In the genomic region with DNA sequence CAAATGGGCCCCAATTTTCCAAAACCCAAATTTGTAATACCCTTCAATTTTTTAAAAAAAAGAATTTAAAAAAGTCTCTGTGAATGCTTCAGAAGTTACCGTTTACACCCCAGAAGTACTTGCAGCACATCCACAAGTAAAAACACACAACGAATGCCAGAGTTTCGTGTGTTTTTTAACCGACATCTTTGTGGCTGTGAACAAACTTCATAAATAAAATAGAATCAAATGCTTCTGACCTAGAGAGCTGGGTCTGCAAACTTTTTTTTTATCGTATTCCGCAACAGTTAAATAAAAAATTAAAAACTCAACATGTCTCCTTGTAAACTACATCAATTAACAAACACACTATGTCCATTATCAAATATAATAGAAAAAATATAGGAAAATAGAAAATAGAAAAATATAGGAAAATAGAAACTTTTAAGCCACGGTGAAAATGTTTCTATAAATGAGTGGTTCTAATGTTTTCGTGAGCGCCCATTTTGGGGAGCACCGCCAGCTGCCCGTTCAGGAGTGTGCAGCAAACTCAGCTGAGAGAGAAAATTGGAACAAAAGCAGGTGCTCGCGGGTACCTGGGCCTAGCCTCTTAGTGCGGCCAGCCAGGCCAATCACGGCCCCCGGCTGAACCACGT, we compare ENCODE assay signal across 13 cellular contexts. TPM values are rescaled to one million over a fixed set of nuclear protein-coding genes. Genes with fewer than 3 reads are reported as not detected.
DNase-seq lines count a peak whose midpoint lies in the region; ATAC-seq and TF ChIP-seq lines count a peak whose summit lies in the region.
"Had no signal": no experiment of that assay in that cellular context is flagged by ENCODE, and none has a peak within 500 bp of the region (broad histone marks: within the 10 kb centered on the region; RNA-seq: fewer than 3 reads in every experiment).

No MANE protein-coding gene starts in this region.

- peaks cover 31 to 100% (median 100%) of the 10 kb centered on the region in 45 donors for H3K27me3 ChIP-seq in dorsolateral prefrontal cortex
- H3K27me3 ChIP-seq in rectal smooth muscle tissue (ENCODE audit: control insufficient read depth, insufficient read depth, low read length): peaks cover 64% of the 10 kb centered on the region

- peaks cover 26 to 37% (median 34%) of the 10 kb centered on the region in 3 donors for H3K27me3 Mint-ChIP-seq in immature natural killer cell (ENCODE audit: low read depth in 3 of 3)
- H3K27me3 Mint-ChIP-seq in stimulated activated memory B cell treated with anti-CD40 and anti-IgM and Interleukin-4, amounts not matched to agents 10 μg/mL and 1 μg/mL and 100 μg/mL, for 72 hours: peaks cover 92% of the 10 kb centered on the region

- H3K4me3 ChIP-seq in dorsolateral prefrontal cortex: peak overlapping the region in 52 of 59 donors; percentile 8 to 62 (median 39)
- peak overlapping the region; percentile 54 for H3K4me3 ChIP-seq in rectal smooth muscle tissue (ENCODE audit: low read length)

- H3K4me1 Mint-ChIP-seq in immature natural killer cell: peaks cover 20 to 29% of the 10 kb centered on the region in 2 donors
- peaks cover 34% of the 10 kb centered on the region for H3K4me1 Mint-ChIP-seq in stimulated activated memory B cell treated with anti-CD40 and anti-IgM and Interleukin-4, amounts not matched to agents 10 μg/mL and 1 μg/mL and 100 μg/mL, for 72 hours

- no peak overlapping the region for H3K9ac ChIP-seq in rectal smooth muscle tissue (ENCODE audit: low read length)

- no peaks in the 10 kb centered on the region for H3K4me1 ChIP-seq in rectal smooth muscle tissue (ENCODE audit: control insufficient read depth, insufficient read depth, low read length)

- no peak for TF ChIP-seq CTCF in dorsolateral prefrontal cortex (IDR thresholded peaks at IDR 0.05 in 54 of 56, conservative IDR thresholded peaks at IDR 0.05 in 2 of 56; ENCODE audit: low read depth in 1 of 56, partially characterized antibody in 56 of 56)

- H3K9me3 Mint-ChIP-seq in immature natural killer cell: peaks cover 0 to 1% (median 0%) of the 10 kb centered on the region in 6 donors
- H3K9me3 Mint-ChIP-seq in stimulated activated memory B cell treated with anti-CD40 and anti-IgM and Interleukin-4, amounts not matched to agents 10 μg/mL and 1 μg/mL and 100 μg/mL, for 72 hours: no peaks in the 10 kb centered on the region

- H3K27ac ChIP-seq in dorsolateral prefrontal cortex: no peak overlapping the region
- H3K27ac ChIP-seq in rectal smooth muscle tissue (ENCODE audit: low read depth, low read length): no peak overlapping the region
- H3K27ac ChIP-seq: 22Rv1, right atrium auricular region had no signal

- H3K36me3 ChIP-seq in rectal smooth muscle tissue (ENCODE audit: control insufficient read depth, insufficient read depth, low read length): no peaks in the 10 kb centered on the region
- H3K36me3 ChIP-seq: right atrium auricular region had no signal

- intact Hi-C loops in dorsolateral prefrontal cortex (cut with DNase I): no loop called here

- ATAC-seq in stimulated activated memory B cell treated with anti-CD40 and anti-IgM and Interleukin-4, amounts not matched to agents 10 μg/mL and 1 μg/mL and 100 μg/mL, for 72 hours: no peak

- H3K27ac Mint-ChIP-seq in immature natural killer cell: no peak overlapping the region
- no peak overlapping the region for H3K27ac Mint-ChIP-seq in stimulated activated memory B cell treated with anti-CD40 and anti-IgM and Interleukin-4, amounts not matched to agents 10 μg/mL and 1 μg/mL and 100 μg/mL, for 72 hours

- no peaks in the 10 kb centered on the region for H3K36me3 Mint-ChIP-seq in immature natural killer cell
- no peaks in the 10 kb centered on the region for H3K36me3 Mint-ChIP-seq in stimulated activated memory B cell treated with anti-CD40 and anti-IgM and Interleukin-4, amounts not matched to agents 10 μg/mL and 1 μg/mL and 100 μg/mL, for 72 hours

- peak overlapping the region in 2 of 5 donors; percentile 14 to 52 for H3K4me3 Mint-ChIP-seq in immature natural killer cell
- no peak overlapping the region for H3K4me3 Mint-ChIP-seq in stimulated activated memory B cell treated with anti-CD40 and anti-IgM and Interleukin-4, amounts not matched to agents 10 μg/mL and 1 μg/mL and 100 μg/mL, for 72 hours

- DNase-seq in NCI-H1694 (lab: John Stamatoyannopoulos, UW) (peak; percentile 61), NCI-H1694 treated with DMSO at 0.1 percent for 48 hours (lab: John Stamatoyannopoulos, UW) (no peak), NCI-H1105 (lab: John Stamatoyannopoulos, UW) (peak; percentile 69), dorsolateral prefrontal cortex (no peak), immature natural killer cell (no peak), NCI-H146 treated with DMSO at 0.1 percent for 48 hours (lab: John Stamatoyannopoulos, UW; ENCODE audit: unreplicated experiment) (no peak)
- DNase-seq: activated T-cell treated with anti-CD3 and anti-CD28 coated beads for 4 hours had no signal

RNA-seq across cellular contexts. Expression of a gene that starts 0.4 kb away (rescaled TPM):
- total RNA-seq in dorsolateral prefrontal cortex: not detected
- polyA plus RNA-seq in immature natural killer cell: not detected
- total RNA-seq: fibroblast of villous mesenchyme, OCI-LY7, right atrium auricular region had no signal

RNA-seq across cellular contexts. Expression of a gene that starts 49.7 kb away (rescaled TPM):
- under 1 TPM in 2 of 120 experiments, not detected in 118; 0.14 to 0.24 TPM for total RNA-seq in dorsolateral prefrontal cortex
- polyA plus RNA-seq in immature natural killer cell: not detected
- total RNA-seq: fibroblast of villous mesenchyme, OCI-LY7, right atrium auricular region had no signal

Comparison
In these comparisons a context has a peak if more than half of its experiments do, and no peak if none do; other contexts are left out.
1. DNase-seq: peak in NCI-H1694 (single experiment) and NCI-H1105 (single experiment); none in NCI-H1694 treated with DMSO at 0.1 percent for 48 hours (single experiment), dorsolateral prefrontal cortex (0 of 10), immature natural killer cell (0 of 3) and NCI-H146 treated with DMSO at 0.1 percent for 48 hours (single experiment).